In genomic region chr22:25853078-25853477, GRCh38 we compare ENCODE assay signal across 1 cellular context.
TF ChIP-seq lines count a peak whose summit lies in the region.

No MANE protein-coding gene starts in this region.

TF ChIP-seq in GM23338, 12 proteins besides CTCF, POLR2A, EP300 and RAD21 (continued from another document):
- no peak for TF ChIP-seq ZNF462 (CRISPR knock-in tag; IDR thresholded peaks at IDR 0.05)
- TF ChIP-seq NANOG (IDR thresholded peaks at IDR 0.05; ENCODE audit: borderline replicate concordance): no peak
- TF ChIP-seq EZH2phosphoT487 (IDR thresholded peaks at IDR 0.05; ENCODE audit: unreplicated experiment): no peak
TF ChIP-seq in GM23338: peak in this region for 0.
